25 cellular contexts compared by ENCODE assay signal in the genomic region with DNA sequence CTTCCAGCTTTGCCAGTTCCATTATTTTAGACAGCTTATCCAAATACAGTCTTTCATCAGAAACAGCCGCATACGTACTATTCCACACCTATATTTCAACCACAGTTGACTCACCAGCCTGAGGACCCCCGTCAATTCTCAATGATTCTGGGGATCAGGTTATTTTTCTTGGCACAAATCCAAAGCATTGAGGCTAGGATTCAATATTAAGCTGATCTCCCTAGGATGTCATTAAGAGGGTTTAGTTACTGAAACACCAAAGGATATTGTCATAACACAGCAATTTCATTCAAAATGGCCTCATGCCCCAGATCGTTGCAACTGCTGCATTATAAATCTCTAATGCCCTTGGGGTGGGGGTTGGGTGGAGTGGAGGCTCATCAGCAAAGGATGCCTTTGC.
"Had no signal": no experiment of that assay in that cellular context is flagged by ENCODE, and none has a peak within 500 bp of the region (broad histone marks: within the 10 kb centered on the region; RNA-seq: fewer than 3 reads in every experiment).

No MANE protein-coding gene starts in this region.

- H3K9me3 ChIP-seq: lower lobe of right lung, ovary, prostate gland, thoracic aorta, upper lobe of left lung had no signal

- H3K4me3 ChIP-seq: coronary artery, lower lobe of right lung, ovary, prostate gland, thoracic aorta, upper lobe of left lung had no signal

- DNase-seq: activated B cell treated with CpG ODN at 0.5 μM for 24 hours; activated CD4-positive, alpha-beta T cell treated with anti-CD3 and anti-CD28 coated beads for 36 hours; activated CD4-positive, alpha-beta T cell treated with anti-CD3 and anti-CD28 coated beads, Interleukin-2, amount 50 U/mL, for 4 hours; activated CD8-positive, alpha-beta memory T cell treated with anti-CD3 and anti-CD28 coated beads for 24 hours; activated CD8-positive, alpha-beta memory T cell treated with anti-CD3 and anti-CD28 coated beads, Interleukin-2, amount 50 U/mL, for 4 hours; activated T-cell treated with anti-CD3 and anti-CD28 coated beads, Interleukin-2, amount 50 U/mL, for 24 hours; aorta; erythroblast; foreskin fibroblast; kidney; lower lobe of right lung; naive thymus-derived CD8-positive, alpha-beta T cell; ovary; right cardiac atrium; stimulated activated CD4-positive, alpha-beta T cell treated with anti-CD3 and anti-CD28 coated beads, Interleukin-4, amount 100 ng/mL, for 24 hours; stimulated activated naive CD4-positive, alpha-beta T cell treated with Interleukin-2 at 50 U/mL for 16 hours; T1000; upper lobe of left lung had no signal

- ATAC-seq: activated CD4-positive, alpha-beta T cell treated with anti-CD3 and anti-CD28 coated beads for 36 hours; activated naive CD4-positive, alpha-beta T cell treated with anti-CD3 and anti-CD28 coated beads, Interleukin-2, amount 50 U/mL, for 72 hours; activated T-helper 17 cell treated with anti-CD3 and anti-CD28 coated beads, Interleukin-2, amount 50 U/mL, for 72 hours; left lobe of liver; lower lobe of right lung; naive thymus-derived CD8-positive, alpha-beta T cell; right cardiac atrium had no signal

- H3K36me3 ChIP-seq: lower lobe of right lung, ovary, prostate gland, thoracic aorta, upper lobe of left lung had no signal

- H3K4me1 ChIP-seq: prostate gland had no signal

- H3K9me3 Mint-ChIP-seq: activated B cell treated with CpG ODN at 0.5 μM for 24 hours; activated naive CD4-positive, alpha-beta T cell treated with anti-CD3 and anti-CD28 coated beads, Interleukin-2, amount 50 U/mL, for 72 hours; activated T-cell treated with anti-CD3 and anti-CD28 coated beads, Interleukin-2, amount 50 U/mL, for 24 hours; activated T-helper 17 cell treated with anti-CD3 and anti-CD28 coated beads, Interleukin-2, amount 50 U/mL, for 72 hours; T-helper 1 cell treated with Interleukin-12 subunit alpha and Interleukin-12 subunit beta and Interleukin-4 antibody, amounts not matched to agents 30 μg/mL and 1 μg/mL, for 36 hours had no signal

- H3K27me3 Mint-ChIP-seq: activated B cell treated with CpG ODN at 0.5 μM for 24 hours; activated T-cell treated with anti-CD3 and anti-CD28 coated beads, Interleukin-2, amount 50 U/mL, for 24 hours; naive thymus-derived CD8-positive, alpha-beta T cell had no signal

- H3K4me3 Mint-ChIP-seq: activated B cell treated with CpG ODN at 0.5 μM for 24 hours; activated CD4-positive, alpha-beta T cell treated with anti-CD3 and anti-CD28 coated beads for 36 hours; activated T-cell treated with anti-CD3 and anti-CD28 coated beads, Interleukin-2, amount 50 U/mL, for 24 hours; activated T-helper 17 cell treated with anti-CD3 and anti-CD28 coated beads, Interleukin-2, amount 50 U/mL, for 72 hours; naive thymus-derived CD8-positive, alpha-beta T cell; T-helper 1 cell treated with Interleukin-12 subunit alpha and Interleukin-12 subunit beta and Interleukin-4 antibody, amounts not matched to agents 30 μg/mL and 1 μg/mL, for 36 hours had no signal

- H3K27ac Mint-ChIP-seq: activated B cell treated with CpG ODN at 0.5 μM for 24 hours; activated CD4-positive, alpha-beta T cell treated with anti-CD3 and anti-CD28 coated beads for 36 hours; activated naive CD4-positive, alpha-beta T cell treated with anti-CD3 and anti-CD28 coated beads, Interleukin-2, amount 50 U/mL, for 72 hours; activated T-cell treated with anti-CD3 and anti-CD28 coated beads, Interleukin-2, amount 50 U/mL, for 24 hours; activated T-helper 17 cell treated with anti-CD3 and anti-CD28 coated beads, Interleukin-2, amount 50 U/mL, for 72 hours; naive thymus-derived CD8-positive, alpha-beta T cell; T-helper 1 cell treated with Interleukin-12 subunit alpha and Interleukin-12 subunit beta and Interleukin-4 antibody, amounts not matched to agents 30 μg/mL and 1 μg/mL, for 36 hours had no signal

- H3K27ac ChIP-seq: coronary artery, lower lobe of right lung, ovary, prostate gland, thoracic aorta, upper lobe of left lung had no signal

- H3K36me3 Mint-ChIP-seq: activated naive CD4-positive, alpha-beta T cell treated with anti-CD3 and anti-CD28 coated beads, Interleukin-2, amount 50 U/mL, for 72 hours; naive thymus-derived CD8-positive, alpha-beta T cell had no signal
